ENCODE assay signal across 2 cellular contexts in the genomic region with DNA sequence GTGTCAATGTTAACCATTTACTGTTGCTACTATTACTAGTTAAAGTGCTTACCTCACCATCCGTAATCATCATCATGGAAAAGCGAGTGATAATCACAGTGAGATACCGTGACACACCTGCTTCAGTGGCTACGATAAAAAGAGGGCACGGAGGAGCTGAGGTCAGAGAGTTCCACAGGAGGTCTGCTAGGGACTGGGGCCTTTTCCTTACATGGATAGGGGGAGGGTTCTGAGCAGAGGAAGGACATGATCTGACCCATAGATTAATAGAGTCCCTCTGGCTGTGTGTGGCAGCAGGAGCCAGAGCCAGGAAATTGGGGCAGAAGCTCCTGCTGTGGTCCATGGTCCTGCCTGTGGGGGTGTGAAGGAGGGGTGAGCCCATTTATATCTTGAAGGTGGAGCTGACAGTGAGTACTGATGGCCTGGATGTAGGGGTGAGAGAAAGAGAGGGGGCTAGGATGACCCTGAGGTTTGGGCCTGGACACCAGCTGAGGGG.
TF ChIP-seq lines count a peak whose summit lies in the region.

No MANE protein-coding gene starts in this region.

TF ChIP-seq in A549, 52 proteins besides CTCF, POLR2A, EP300 and RAD21 (continued from another document):
- TF ChIP-seq CEBPB (IDR thresholded peaks at IDR 0.05), result no peak
- no peak for TF ChIP-seq BHLHE40 (IDR thresholded peaks at IDR 0.05; ENCODE audit: low read depth, low read length)
- no peak for TF ChIP-seq FOSB (CRISPR knock-in tag; IDR thresholded peaks at IDR 0.05)
- TF ChIP-seq HEYL (CRISPR knock-in tag; IDR thresholded peaks at IDR 0.05), result no peak
- no peak for TF ChIP-seq JUN (IDR thresholded peaks at IDR 0.05)
- TF ChIP-seq, protein P1, sequence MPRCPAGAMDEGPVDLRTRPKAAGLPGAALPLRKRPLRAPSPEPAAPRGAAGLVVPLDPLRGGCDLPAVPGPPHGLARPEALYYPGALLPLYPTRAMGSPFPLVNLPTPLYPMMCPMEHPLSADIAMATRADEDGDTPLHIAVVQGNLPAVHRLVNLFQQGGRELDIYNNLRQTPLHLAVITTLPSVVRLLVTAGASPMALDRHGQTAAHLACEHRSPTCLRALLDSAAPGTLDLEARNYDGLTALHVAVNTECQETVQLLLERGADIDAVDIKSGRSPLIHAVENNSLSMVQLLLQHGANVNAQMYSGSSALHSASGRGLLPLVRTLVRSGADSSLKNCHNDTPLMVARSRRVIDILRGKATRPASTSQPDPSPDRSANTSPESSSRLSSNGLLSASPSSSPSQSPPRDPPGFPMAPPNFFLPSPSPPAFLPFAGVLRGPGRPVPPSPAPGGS (IDR thresholded peaks at IDR 0.05), result no peak
- TF ChIP-seq KDM1A (IDR thresholded peaks at IDR 0.05; ENCODE audit: low read depth), result no peak
- TF ChIP-seq ZFP36 (IDR thresholded peaks at IDR 0.05; ENCODE audit: borderline replicate concordance, partially characterized antibody), result no peak

TF ChIP-seq in GM23338, 12 proteins besides CTCF, POLR2A, EP300 and RAD21 (continued from another document):
- TF ChIP-seq, protein P2, sequence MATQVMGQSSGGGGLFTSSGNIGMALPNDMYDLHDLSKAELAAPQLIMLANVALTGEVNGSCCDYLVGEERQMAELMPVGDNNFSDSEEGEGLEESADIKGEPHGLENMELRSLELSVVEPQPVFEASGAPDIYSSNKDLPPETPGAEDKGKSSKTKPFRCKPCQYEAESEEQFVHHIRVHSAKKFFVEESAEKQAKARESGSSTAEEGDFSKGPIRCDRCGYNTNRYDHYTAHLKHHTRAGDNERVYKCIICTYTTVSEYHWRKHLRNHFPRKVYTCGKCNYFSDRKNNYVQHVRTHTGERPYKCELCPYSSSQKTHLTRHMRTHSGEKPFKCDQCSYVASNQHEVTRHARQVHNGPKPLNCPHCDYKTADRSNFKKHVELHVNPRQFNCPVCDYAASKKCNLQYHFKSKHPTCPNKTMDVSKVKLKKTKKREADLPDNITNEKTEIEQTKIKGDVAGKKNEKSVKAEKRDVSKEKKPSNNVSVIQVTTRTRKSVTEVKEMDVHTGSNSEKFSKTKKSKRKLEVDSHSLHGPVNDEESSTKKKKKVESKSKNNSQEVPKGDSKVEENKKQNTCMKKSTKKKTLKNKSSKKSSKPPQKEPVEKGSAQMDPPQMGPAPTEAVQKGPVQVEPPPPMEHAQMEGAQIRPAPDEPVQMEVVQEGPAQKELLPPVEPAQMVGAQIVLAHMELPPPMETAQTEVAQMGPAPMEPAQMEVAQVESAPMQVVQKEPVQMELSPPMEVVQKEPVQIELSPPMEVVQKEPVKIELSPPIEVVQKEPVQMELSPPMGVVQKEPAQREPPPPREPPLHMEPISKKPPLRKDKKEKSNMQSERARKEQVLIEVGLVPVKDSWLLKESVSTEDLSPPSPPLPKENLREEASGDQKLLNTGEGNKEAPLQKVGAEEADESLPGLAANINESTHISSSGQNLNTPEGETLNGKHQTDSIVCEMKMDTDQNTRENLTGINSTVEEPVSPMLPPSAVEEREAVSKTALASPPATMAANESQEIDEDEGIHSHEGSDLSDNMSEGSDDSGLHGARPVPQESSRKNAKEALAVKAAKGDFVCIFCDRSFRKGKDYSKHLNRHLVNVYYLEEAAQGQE (IDR thresholded peaks at IDR 0.05; ENCODE audit: unreplicated experiment), result no peak
- TF ChIP-seq, protein P3, sequence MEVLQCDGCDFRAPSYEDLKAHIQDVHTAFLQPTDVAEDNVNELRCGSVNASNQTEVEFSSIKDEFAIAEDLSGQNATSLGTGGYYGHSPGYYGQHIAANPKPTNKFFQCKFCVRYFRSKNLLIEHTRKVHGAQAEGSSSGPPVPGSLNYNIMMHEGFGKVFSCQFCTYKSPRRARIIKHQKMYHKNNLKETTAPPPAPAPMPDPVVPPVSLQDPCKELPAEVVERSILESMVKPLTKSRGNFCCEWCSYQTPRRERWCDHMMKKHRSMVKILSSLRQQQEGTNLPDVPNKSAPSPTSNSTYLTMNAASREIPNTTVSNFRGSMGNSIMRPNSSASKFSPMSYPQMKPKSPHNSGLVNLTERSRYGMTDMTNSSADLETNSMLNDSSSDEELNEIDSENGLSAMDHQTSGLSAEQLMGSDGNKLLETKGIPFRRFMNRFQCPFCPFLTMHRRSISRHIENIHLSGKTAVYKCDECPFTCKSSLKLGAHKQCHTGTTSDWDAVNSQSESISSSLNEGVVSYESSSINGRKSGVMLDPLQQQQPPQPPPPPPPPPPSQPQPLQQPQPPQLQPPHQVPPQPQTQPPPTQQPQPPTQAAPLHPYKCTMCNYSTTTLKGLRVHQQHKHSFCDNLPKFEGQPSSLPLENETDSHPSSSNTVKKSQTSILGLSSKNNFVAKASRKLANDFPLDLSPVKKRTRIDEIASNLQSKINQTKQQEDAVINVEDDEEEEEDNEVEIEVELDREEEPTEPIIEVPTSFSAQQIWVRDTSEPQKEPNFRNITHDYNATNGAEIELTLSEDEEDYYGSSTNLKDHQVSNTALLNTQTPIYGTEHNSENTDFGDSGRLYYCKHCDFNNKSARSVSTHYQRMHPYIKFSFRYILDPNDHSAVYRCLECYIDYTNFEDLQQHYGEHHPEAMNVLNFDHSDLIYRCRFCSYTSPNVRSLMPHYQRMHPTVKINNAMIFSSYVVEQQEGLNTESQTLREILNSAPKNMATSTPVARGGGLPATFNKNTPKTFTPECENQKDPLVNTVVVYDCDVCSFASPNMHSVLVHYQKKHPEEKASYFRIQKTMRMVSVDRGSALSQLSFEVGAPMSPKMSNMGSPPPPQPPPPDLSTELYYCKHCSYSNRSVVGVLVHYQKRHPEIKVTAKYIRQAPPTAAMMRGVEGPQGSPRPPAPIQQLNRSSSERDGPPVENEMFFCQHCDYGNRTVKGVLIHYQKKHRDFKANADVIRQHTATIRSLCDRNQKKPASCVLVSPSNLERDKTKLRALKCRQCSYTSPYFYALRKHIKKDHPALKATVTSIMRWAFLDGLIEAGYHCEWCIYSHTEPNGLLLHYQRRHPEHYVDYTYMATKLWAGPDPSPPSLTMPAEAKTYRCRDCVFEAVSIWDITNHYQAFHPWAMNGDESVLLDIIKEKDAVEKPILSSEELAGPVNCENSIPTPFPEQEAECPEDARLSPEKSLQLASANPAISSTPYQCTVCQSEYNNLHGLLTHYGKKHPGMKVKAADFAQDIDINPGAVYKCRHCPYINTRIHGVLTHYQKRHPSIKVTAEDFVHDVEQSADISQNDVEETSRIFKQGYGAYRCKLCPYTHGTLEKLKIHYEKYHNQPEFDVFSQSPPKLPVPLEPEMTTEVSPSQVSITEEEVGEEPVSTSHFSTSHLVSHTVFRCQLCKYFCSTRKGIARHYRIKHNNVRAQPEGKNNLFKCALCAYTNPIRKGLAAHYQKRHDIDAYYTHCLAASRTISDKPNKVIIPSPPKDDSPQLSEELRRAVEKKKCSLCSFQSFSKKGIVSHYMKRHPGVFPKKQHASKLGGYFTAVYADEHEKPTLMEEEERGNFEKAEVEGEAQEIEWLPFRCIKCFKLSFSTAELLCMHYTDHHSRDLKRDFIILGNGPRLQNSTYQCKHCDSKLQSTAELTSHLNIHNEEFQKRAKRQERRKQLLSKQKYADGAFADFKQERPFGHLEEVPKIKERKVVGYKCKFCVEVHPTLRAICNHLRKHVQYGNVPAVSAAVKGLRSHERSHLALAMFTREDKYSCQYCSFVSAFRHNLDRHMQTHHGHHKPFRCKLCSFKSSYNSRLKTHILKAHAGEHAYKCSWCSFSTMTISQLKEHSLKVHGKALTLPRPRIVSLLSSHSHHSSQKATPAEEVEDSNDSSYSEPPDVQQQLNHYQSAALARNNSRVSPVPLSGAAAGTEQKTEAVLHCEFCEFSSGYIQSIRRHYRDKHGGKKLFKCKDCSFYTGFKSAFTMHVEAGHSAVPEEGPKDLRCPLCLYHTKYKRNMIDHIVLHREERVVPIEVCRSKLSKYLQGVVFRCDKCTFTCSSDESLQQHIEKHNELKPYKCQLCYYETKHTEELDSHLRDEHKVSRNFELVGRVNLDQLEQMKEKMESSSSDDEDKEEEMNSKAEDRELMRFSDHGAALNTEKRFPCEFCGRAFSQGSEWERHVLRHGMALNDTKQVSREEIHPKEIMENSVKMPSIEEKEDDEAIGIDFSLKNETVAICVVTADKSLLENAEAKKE (CRISPR knock-in tag; IDR thresholded peaks at IDR 0.05), result no peak
- TF ChIP-seq ZNF331 (CRISPR knock-in tag; IDR thresholded peaks at IDR 0.05; ENCODE audit: low read depth), result no peak
